ENCODE assay signal across 9 cellular contexts in the genomic region with DNA sequence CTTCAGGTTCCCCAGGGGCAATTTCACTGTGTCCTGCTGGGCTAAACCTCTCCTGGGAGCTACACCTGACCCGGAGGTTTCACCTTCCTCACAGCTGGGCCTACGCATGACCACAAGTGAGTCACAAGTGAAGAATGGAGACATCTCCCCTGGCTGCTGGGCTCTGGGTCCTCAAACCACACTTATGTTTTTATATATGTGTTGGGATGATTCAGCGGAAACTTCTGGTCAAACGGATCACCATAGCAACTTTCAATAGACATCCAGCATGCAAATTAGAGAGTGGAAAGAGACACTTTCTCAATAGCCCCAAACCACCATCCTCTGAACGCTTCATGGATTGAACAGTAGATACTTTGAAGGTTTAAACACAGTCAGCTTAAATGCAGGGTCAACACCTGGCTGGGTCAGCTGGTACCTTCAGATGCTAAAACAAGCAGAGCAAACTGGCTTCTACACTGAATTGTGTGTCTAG. TPM values are rescaled to one million over a fixed set of nuclear protein-coding genes. Genes with fewer than 3 reads are reported as not detected.
DNase-seq lines count a peak whose midpoint lies in the region.
"Had no signal": no experiment of that assay in that cellular context is flagged by ENCODE, and none has a peak within 500 bp of the region (broad histone marks: within the 10 kb centered on the region; RNA-seq: fewer than 3 reads in every experiment).

No MANE protein-coding gene starts in this region.

- H3K36me3 Mint-ChIP-seq in activated T-helper 2 cell treated with anti-CD3 and anti-CD28 coated beads, Interferon-gamma antibody, Interleukin-2, Interleukin-4, amounts not matched to agents 10 μg/mL and 5 μg/mL and 100 μg/mL, durations not matched to agents 14 hours and 24 hours and 36 hours (ENCODE audit: low read depth), result peaks cover 2% of the 10 kb centered on the region

- DNase-seq in activated gamma-delta T cell treated with Interleukin-2 at 50 U/mL for 16 hours, result peak; percentile 10
- DNase-seq in activated gamma-delta T cell (lab: John Stamatoyannopoulos, UW), result no peak
- DNase-seq in HK-2 (ENCODE audit: unreplicated experiment), result peak; percentile 48
- DNase-seq in activated T-helper 2 cell treated with anti-CD3 and anti-CD28 coated beads, Interferon-gamma antibody, Interleukin-2, Interleukin-4, amounts not matched to agents 10 μg/mL and 5 μg/mL and 100 μg/mL, durations not matched to agents 14 hours and 24 hours and 36 hours (ENCODE audit: low spot score), result peak; percentile 74
- DNase-seq in stimulated activated CD4-positive, alpha-beta T cell treated with anti-CD3 and anti-CD28 coated beads, Interleukin-2, amount 100 ng/mL, for 48 hours, result peak; percentile 49 to 65
- DNase-seq in COR-L47 (lab: John Stamatoyannopoulos, UW), result no peak
- no peak for DNase-seq in NCI-H345 treated with DMSO at 0.1 percent for 48 hours (lab: John Stamatoyannopoulos, UW; ENCODE audit: unreplicated experiment)
- DNase-seq in MG63, result no peak

- H3K4me3 Mint-ChIP-seq in activated T-helper 2 cell treated with anti-CD3 and anti-CD28 coated beads, Interferon-gamma antibody, Interleukin-2, Interleukin-4, amounts not matched to agents 10 μg/mL and 5 μg/mL and 100 μg/mL, durations not matched to agents 14 hours and 24 hours and 36 hours (ENCODE audit: low read depth), result peak overlapping the region; percentile 9
- H3K4me3 Mint-ChIP-seq: neural crest cell had no signal

- peaks cover 56% of the 10 kb centered on the region for H3K4me1 Mint-ChIP-seq in activated T-helper 2 cell treated with anti-CD3 and anti-CD28 coated beads, Interferon-gamma antibody, Interleukin-2, Interleukin-4, amounts not matched to agents 10 μg/mL and 5 μg/mL and 100 μg/mL, durations not matched to agents 14 hours and 24 hours and 36 hours (ENCODE audit: low read depth)
- H3K4me1 Mint-ChIP-seq: neural crest cell had no signal

- H3K36me3 ChIP-seq in MG63, result no peaks in the 10 kb centered on the region

- peaks cover 12% of the 10 kb centered on the region for H3K9me3 Mint-ChIP-seq in activated T-helper 2 cell treated with anti-CD3 and anti-CD28 coated beads, Interferon-gamma antibody, Interleukin-2, Interleukin-4, amounts not matched to agents 10 μg/mL and 5 μg/mL and 100 μg/mL, durations not matched to agents 14 hours and 24 hours and 36 hours

- peak overlapping the region; percentile 86 for H3K27ac Mint-ChIP-seq in activated T-helper 2 cell treated with anti-CD3 and anti-CD28 coated beads, Interferon-gamma antibody, Interleukin-2, Interleukin-4, amounts not matched to agents 10 μg/mL and 5 μg/mL and 100 μg/mL, durations not matched to agents 14 hours and 24 hours and 36 hours

- H3K27me3 Mint-ChIP-seq in activated T-helper 2 cell treated with anti-CD3 and anti-CD28 coated beads, Interferon-gamma antibody, Interleukin-2, Interleukin-4, amounts not matched to agents 10 μg/mL and 5 μg/mL and 100 μg/mL, durations not matched to agents 14 hours and 24 hours and 36 hours (ENCODE audit: low read depth), result peaks cover 12% of the 10 kb centered on the region

- no peaks in the 10 kb centered on the region for H3K9me3 ChIP-seq in MG63

- intact Hi-C loops in activated T-helper 2 cell treated with anti-CD3 and anti-CD28 coated beads, Interferon-gamma antibody, Interleukin-2, Interleukin-4, amounts not matched to agents 10 μg/mL and 5 μg/mL and 100 μg/mL, durations not matched to agents 14 hours and 24 hours and 36 hours (cut with micrococcal nuclease), result loop anchor here (1.0 to 5.0 kb wide), 8 partner anchors 10 to 954 kb away; no protein-coding TSS in a partner anchor

- no peak overlapping the region for H3K4me3 ChIP-seq in MG63

- no peaks in the 10 kb centered on the region for H3K27me3 ChIP-seq in MG63

RNA-seq across cellular contexts. Expression of gene MAF, which starts 28.0 kb away (rescaled TPM):
- 73.6 and 74.2 TPM in 2 replicates for total RNA-seq in activated T-helper 2 cell treated with anti-CD3 and anti-CD28 coated beads, Interferon-gamma antibody, Interleukin-2, Interleukin-4, amounts not matched to agents 10 μg/mL and 5 μg/mL and 100 μg/mL, durations not matched to agents 14 hours and 24 hours and 36 hours
- total RNA-seq in MG63 (2014; rRNA removed; shearing (Covaris generic); ENCODE audit: low replicate concordance), result not detected in 2 replicates

Comparison
In these comparisons a context has a peak if more than half of its experiments do, and no peak if none do; other contexts are left out.
1. DNase-seq: peak in activated gamma-delta T cell treated with Interleukin-2 at 50 U/mL for 16 hours (single experiment), HK-2 (single experiment), activated T-helper 2 cell treated with anti-CD3 and anti-CD28 coated beads, Interferon-gamma antibody, Interleukin-2, Interleukin-4, amounts not matched to agents 10 μg/mL and 5 μg/mL and 100 μg/mL, durations not matched to agents 14 hours and 24 hours and 36 hours (single experiment) and stimulated activated CD4-positive, alpha-beta T cell treated with anti-CD3 and anti-CD28 coated beads, Interleukin-2, amount 100 ng/mL, for 48 hours (2 of 2); none in activated gamma-delta T cell (single experiment), COR-L47 (single experiment), NCI-H345 treated with DMSO at 0.1 percent for 48 hours (single experiment) and MG63 (single experiment).
2. RNA of gene MAF, which starts 28.0 kb away (total RNA-seq): 73.6 to 74.2 TPM in activated T-helper 2 cell treated with anti-CD3 and anti-CD28 coated beads, Interferon-gamma antibody, Interleukin-2, Interleukin-4, amounts not matched to agents 10 μg/mL and 5 μg/mL and 100 μg/mL, durations not matched to agents 14 hours and 24 hours and 36 hours; not detected in MG63; every median in the first group is over 10 times any median in the second.